Comparison of ENCODE assay signal across 11 cellular contexts in genomic region chr10:92420554-92421275, GRCh38.
DNase-seq lines count a peak whose midpoint lies in the region; ATAC-seq, FAIRE-seq and TF ChIP-seq lines count a peak whose summit lies in the region.
"Had no signal": no experiment of that assay in that cellular context is flagged by ENCODE, and none has a peak within 500 bp of the region (broad histone marks: within the 10 kb centered on the region; RNA-seq: fewer than 3 reads in every experiment).

No MANE protein-coding gene starts in this region.

- FAIRE-seq in pancreas (lab: Jason Lieb, UNC) = no peak
- FAIRE-seq: HTR-8/SVneo had no signal

- H3K4me3 Mint-ChIP-seq in mesothelial cell of epicardium = no peak overlapping the region
- no peak overlapping the region for H3K4me3 Mint-ChIP-seq in activated CD4-positive, alpha-beta T cell treated with anti-CD3 and anti-CD28 coated beads, Interleukin-2, amount 10 ng/mL, durations not matched to agents 7 days and 5 days

- H3K9me3 ChIP-seq in adipocyte (ENCODE audit: control insufficient read depth, low read length) = peaks cover 28% of the 10 kb centered on the region
- H3K9me3 ChIP-seq in pancreas = no peaks in the 10 kb centered on the region

- H3K36me3 ChIP-seq in BJ (ENCODE audit: control insufficient read depth, insufficient read depth, low read length) = no peaks in the 10 kb centered on the region
- no peaks in the 10 kb centered on the region for H3K36me3 ChIP-seq in adipocyte (ENCODE audit: control insufficient read depth, insufficient read depth, low read length, severe bottlenecking)
- no peaks in the 10 kb centered on the region for H3K36me3 ChIP-seq in pancreas

- no peak for DNase-seq in BJ (ENCODE audit: low read depth)
- DNase-seq in adipocyte (ENCODE audit: low read depth) = peak; percentile 22
- no peak for DNase-seq in left ventricle myocardium superior
- DNase-seq in pancreas = peak in 1 of 6 donors; percentile 65
- DNase-seq in KG1 (lab: John Stamatoyannopoulos, UW) = no peak
- DNase-seq in mesothelial cell of epicardium (ENCODE audit: low spot score in 2 of 2, unreplicated experiment in 2 of 2) = no peak
- DNase-seq in activated CD4-positive, alpha-beta T cell treated with anti-CD3 and anti-CD28 coated beads, Interleukin-2, amount 10 ng/mL, durations not matched to agents 7 days and 5 days = no peak
- DNase-seq: DMS79, immature natural killer cell had no signal

- H3K36me3 Mint-ChIP-seq in mesothelial cell of epicardium = peaks cover 1% of the 10 kb centered on the region
- peaks cover 5% of the 10 kb centered on the region for H3K36me3 Mint-ChIP-seq in activated CD4-positive, alpha-beta T cell treated with anti-CD3 and anti-CD28 coated beads, Interleukin-2, amount 10 ng/mL, durations not matched to agents 7 days and 5 days (ENCODE audit: low read depth)

- 9 to 12% methylated on average over 46 of the region's 46 CpGs for whole genome bisulfite sequencing in pancreas, 2 donors

- peaks cover 28% of the 10 kb centered on the region for H3K9me3 Mint-ChIP-seq in mesothelial cell of epicardium
- H3K9me3 Mint-ChIP-seq in activated CD4-positive, alpha-beta T cell treated with anti-CD3 and anti-CD28 coated beads, Interleukin-2, amount 10 ng/mL, durations not matched to agents 7 days and 5 days = peaks cover 9% of the 10 kb centered on the region

- intact Hi-C loops in left ventricle myocardium superior (cut with micrococcal nuclease) = no loop called here
- intact Hi-C loops in pancreas (cut with DNase I) = no loop called here

- peak overlapping the region; percentile 64 for H3K9ac ChIP-seq in adipocyte (ENCODE audit: low read length)

- CTCF ChIA-PET in BJ (lab: Yijun Ruan, JAX) = interaction anchor here (1.0 to 1.6 kb wide), 4 partner anchors 16 to 432 kb away, joined by 4 to 7 read pairs (median 6); no protein-coding TSS in a partner anchor
- CTCF ChIA-PET in activated CD4-positive, alpha-beta T cell treated with anti-CD3 and anti-CD28 coated beads, Interleukin-2, amount 10 ng/mL, durations not matched to agents 7 days and 5 days (lab: Charles Lee) = interaction anchor here (0.6 to 1.7 kb wide), 2 partner anchors 10 to 130 kb away, joined by 4 to 6 read pairs; partner anchors contain the start of genes CPEB3 and MARCHF5

- ATAC-seq in left ventricle myocardium superior (peak; percentile 33), pancreas (peak in 3 of 4 donors; percentile 34 to 58 (median 53)), GM21723 (IDR thresholded peaks at IDR 0.05; ENCODE audit: unreplicated experiment) (no peak)

- H3K4me3 ChIP-seq in BJ (ENCODE audit: low read depth, low read length) = peak overlapping the region; percentile 10; the same call in 1 of the 2 replicates
- H3K4me3 ChIP-seq in adipocyte (ENCODE audit: low read length) = peak overlapping the region; percentile 72
- H3K4me3 ChIP-seq in pancreas = peak overlapping the region in 3 of 4 donors; percentile 16 to 44 (median 34)

- peaks cover 5% of the 10 kb centered on the region for H3K27me3 Mint-ChIP-seq in mesothelial cell of epicardium (ENCODE audit: low read depth)
- peaks cover 41% of the 10 kb centered on the region for H3K27me3 Mint-ChIP-seq in activated CD4-positive, alpha-beta T cell treated with anti-CD3 and anti-CD28 coated beads, Interleukin-2, amount 10 ng/mL, durations not matched to agents 7 days and 5 days

- no peak overlapping the region for H3K27ac Mint-ChIP-seq in mesothelial cell of epicardium
- H3K27ac Mint-ChIP-seq in activated CD4-positive, alpha-beta T cell treated with anti-CD3 and anti-CD28 coated beads, Interleukin-2, amount 10 ng/mL, durations not matched to agents 7 days and 5 days = no peak overlapping the region
- H3K27ac Mint-ChIP-seq: immature natural killer cell had no signal

- no peak overlapping the region for H3K27ac ChIP-seq in pancreas

- POLR2A ChIA-PET in BJ (lab: Charles Lee) = no interaction called here
- POLR2A ChIA-PET in activated CD4-positive, alpha-beta T cell treated with anti-CD3 and anti-CD28 coated beads, Interleukin-2, amount 10 ng/mL, durations not matched to agents 7 days and 5 days (lab: Charles Lee) = no interaction called here

- H3K27me3 ChIP-seq in BJ (ENCODE audit: control insufficient read depth, insufficient read depth, low read length) = no peaks in the 10 kb centered on the region; the same call in 1 of the 2 replicates
- H3K27me3 ChIP-seq in adipocyte (replicated peaks; ENCODE audit: control insufficient read depth, insufficient read depth, low read length) = peaks cover 2% of the 10 kb centered on the region
- H3K27me3 ChIP-seq in pancreas = no peaks in the 10 kb centered on the region

- TF ChIP-seq CTCF in BJ (IDR thresholded peaks at IDR 0.05; ENCODE audit: insufficient read depth, low read depth, low read length) (no peak), pancreas (IDR thresholded peaks at IDR 0.05) (no peak), mesothelial cell of epicardium (IDR thresholded peaks at IDR 0.05; ENCODE audit: unreplicated experiment) (no peak)

- H3K4me1 ChIP-seq in adipocyte (ENCODE audit: control insufficient read depth, insufficient read depth, low read length) = peaks cover 8% of the 10 kb centered on the region
- H3K4me1 ChIP-seq in pancreas = no peaks in the 10 kb centered on the region

- no peaks in the 10 kb centered on the region for H3K4me1 Mint-ChIP-seq in mesothelial cell of epicardium
- H3K4me1 Mint-ChIP-seq in activated CD4-positive, alpha-beta T cell treated with anti-CD3 and anti-CD28 coated beads, Interleukin-2, amount 10 ng/mL, durations not matched to agents 7 days and 5 days = peaks cover 11% of the 10 kb centered on the region

Comparison
In these comparisons a context has a peak if more than half of its experiments do, and no peak if none do; other contexts are left out.
1. H3K4me3 ChIP-seq: peak in every context shown above with its lines; median percentile 72 in adipocyte; 34 in pancreas; 10 in BJ.